9 cellular contexts compared by ENCODE assay signal in genomic region chr3:170419301-170420087, GRCh38.
DNase-seq lines count a peak whose midpoint lies in the region; TF ChIP-seq lines count a peak whose summit lies in the region.
"Had no signal": no experiment of that assay in that cellular context is flagged by ENCODE, and none has a peak within 500 bp of the region (broad histone marks: within the 10 kb centered on the region; RNA-seq: fewer than 3 reads in every experiment).

No MANE protein-coding gene starts in this region.

- no peaks in the 10 kb centered on the region for H3K9me3 ChIP-seq in subcutaneous abdominal adipose tissue (ENCODE audit: control insufficient read depth in 5 of 5, low read length in 5 of 5)

- POLR2A ChIA-PET in HEK293T (lab: Yijun Ruan, JAX), result no interaction called here

- peak overlapping the region; percentile 57 to 73 (median 72) for H3K4me3 ChIP-seq in subcutaneous abdominal adipose tissue (ENCODE audit: low read depth in 1 of 5, low read length in 5 of 5)

- H3K36me3 ChIP-seq in subcutaneous abdominal adipose tissue (ENCODE audit: control insufficient read depth in 5 of 5, insufficient read depth in 5 of 5, low read length in 5 of 5), result no peaks in the 10 kb centered on the region

- CTCF ChIA-PET in HEK293T (lab: Yijun Ruan, JAX), result no interaction called here

- peaks cover 0 to 37% (median 33%) of the 10 kb centered on the region in 5 donors for H3K4me1 ChIP-seq in subcutaneous abdominal adipose tissue (ENCODE audit: control insufficient read depth in 5 of 5, insufficient read depth in 5 of 5, low read length in 5 of 5)

- DNase-seq in DMS53 (lab: John Stamatoyannopoulos, UW), result peak; percentile 64
- DNase-seq in DMS53 treated with DMSO at 0.1 percent for 48 hours (lab: John Stamatoyannopoulos, UW; ENCODE audit: unreplicated experiment), result no peak
- peak; percentile 82 for DNase-seq in left kidney (ENCODE audit: low read depth, low spot score)
- DNase-seq in HEK293T (ENCODE audit: extremely low spot score), result no peak
- DNase-seq in SKM-1 (lab: John Stamatoyannopoulos, UW; ENCODE audit: unreplicated experiment), result no peak
- no peak for DNase-seq in activated effector memory CD4-positive, alpha-beta T cell treated with Interleukin-2 at 50 U/mL for 16 hours
- DNase-seq: amniotic stem cell had no signal

- H3K9ac ChIP-seq in subcutaneous abdominal adipose tissue (ENCODE audit: low read length in 5 of 5), result peak overlapping the region in 3 of 5 donors; percentile 16 to 43 (median 34)

- H3K27ac ChIP-seq in cingulate gyrus (ENCODE audit: low read depth, low read length), result peak overlapping the region; percentile 93
- H3K27ac ChIP-seq in subcutaneous abdominal adipose tissue (ENCODE audit: low read depth, low read length), result peak overlapping the region; percentile 23

- H3K27me3 ChIP-seq in subcutaneous abdominal adipose tissue (ENCODE audit: control insufficient read depth in 5 of 5, insufficient read depth in 4 of 5, low read length in 5 of 5), result peaks cover 7 to 25% (median 13%) of the 10 kb centered on the region in 5 donors

TF ChIP-seq in HEK293T, 16 proteins besides CTCF, POLR2A, EP300 and RAD21:
- TF ChIP-seq L3MBTL2 (conservative IDR thresholded peaks at IDR 0.05) (no peak), FOXM1 (IDR thresholded peaks at IDR 0.05; ENCODE audit: borderline replicate concordance) (no peak), ELF4 (IDR thresholded peaks at IDR 0.05) (no peak), LEF1 (IDR thresholded peaks at IDR 0.05; ENCODE audit: borderline replicate concordance) (no peak), FOXA1 (IDR thresholded peaks at IDR 0.05) (no peak), SP1 (IDR thresholded peaks at IDR 0.05) (no peak)
TF ChIP-seq in HEK293T: peak in this region for 0.

Comparison
In these comparisons a context has a peak if more than half of its experiments do, and no peak if none do; other contexts are left out.
1. DNase-seq: peak in DMS53 (single experiment) and left kidney (single experiment); none in DMS53 treated with DMSO at 0.1 percent for 48 hours (single experiment), HEK293T (single experiment), SKM-1 (single experiment) and activated effector memory CD4-positive, alpha-beta T cell treated with Interleukin-2 at 50 U/mL for 16 hours (single experiment).